1 cellular context compared by ENCODE assay signal in the genomic region with DNA sequence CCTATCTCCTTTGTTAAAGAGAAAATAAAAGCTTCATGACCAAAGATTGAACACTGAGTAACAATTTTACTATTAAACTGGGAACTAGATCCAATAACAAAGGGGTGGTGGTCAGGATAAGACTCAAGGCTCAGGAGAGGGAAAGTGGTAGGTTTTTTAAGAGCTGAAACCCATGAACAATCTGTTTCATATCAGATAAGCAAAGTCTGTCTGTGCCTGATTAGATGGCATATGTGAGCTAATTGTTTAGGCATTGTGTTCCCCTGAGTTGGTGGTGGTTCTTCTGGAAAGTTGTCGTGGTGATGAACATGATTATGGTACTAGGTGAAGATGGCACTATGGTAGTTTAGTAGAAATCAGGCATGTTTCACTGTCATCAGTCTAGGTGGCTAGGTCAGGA.
TF ChIP-seq lines count a peak whose summit lies in the region.

No MANE protein-coding gene starts in this region.

TF ChIP-seq in GM12878, 131 proteins besides CTCF, POLR2A, EP300 and RAD21:
- TF ChIP-seq FOXK2 (IDR thresholded peaks at IDR 0.05) (no peak), POLR2AphosphoS2 (IDR thresholded peaks at IDR 0.05; ENCODE audit: low read depth, low read length) (no peak), KLF5 (IDR thresholded peaks at IDR 0.05; ENCODE audit: partially characterized antibody) (no peak), HDAC2 (IDR thresholded peaks at IDR 0.05) (no peak), WRNIP1 (IDR thresholded peaks at IDR 0.05; ENCODE audit: borderline replicate concordance, low read depth, low read length) (no peak), KAT2A (conservative IDR thresholded peaks at IDR 0.05; ENCODE audit: control insufficient read depth, low read depth, low read length) (no peak), TCF3 (IDR thresholded peaks at IDR 0.05; ENCODE audit: borderline replicate concordance, insufficient read depth, low read depth, low read length) (no peak), BMI1 (IDR thresholded peaks at IDR 0.05; ENCODE audit: borderline replicate concordance) (no peak), CHD2 (IDR thresholded peaks at IDR 0.05; ENCODE audit: borderline replicate concordance, low read depth, low read length) (no peak), DPF2 (IDR thresholded peaks at IDR 0.05) (no peak), CBX5 (IDR thresholded peaks at IDR 0.05; ENCODE audit: low read depth) (no peak)
- TF ChIP-seq, protein P1, sequence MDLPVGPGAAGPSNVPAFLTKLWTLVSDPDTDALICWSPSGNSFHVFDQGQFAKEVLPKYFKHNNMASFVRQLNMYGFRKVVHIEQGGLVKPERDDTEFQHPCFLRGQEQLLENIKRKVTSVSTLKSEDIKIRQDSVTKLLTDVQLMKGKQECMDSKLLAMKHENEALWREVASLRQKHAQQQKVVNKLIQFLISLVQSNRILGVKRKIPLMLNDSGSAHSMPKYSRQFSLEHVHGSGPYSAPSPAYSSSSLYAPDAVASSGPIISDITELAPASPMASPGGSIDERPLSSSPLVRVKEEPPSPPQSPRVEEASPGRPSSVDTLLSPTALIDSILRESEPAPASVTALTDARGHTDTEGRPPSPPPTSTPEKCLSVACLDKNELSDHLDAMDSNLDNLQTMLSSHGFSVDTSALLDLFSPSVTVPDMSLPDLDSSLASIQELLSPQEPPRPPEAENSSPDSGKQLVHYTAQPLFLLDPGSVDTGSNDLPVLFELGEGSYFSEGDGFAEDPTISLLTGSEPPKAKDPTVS (IDR thresholded peaks at IDR 0.05; ENCODE audit: low read depth, low read length), result no peak
- TF ChIP-seq, protein P2, sequence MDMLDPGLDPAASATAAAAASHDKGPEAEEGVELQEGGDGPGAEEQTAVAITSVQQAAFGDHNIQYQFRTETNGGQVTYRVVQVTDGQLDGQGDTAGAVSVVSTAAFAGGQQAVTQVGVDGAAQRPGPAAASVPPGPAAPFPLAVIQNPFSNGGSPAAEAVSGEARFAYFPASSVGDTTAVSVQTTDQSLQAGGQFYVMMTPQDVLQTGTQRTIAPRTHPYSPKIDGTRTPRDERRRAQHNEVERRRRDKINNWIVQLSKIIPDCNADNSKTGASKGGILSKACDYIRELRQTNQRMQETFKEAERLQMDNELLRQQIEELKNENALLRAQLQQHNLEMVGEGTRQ (IDR thresholded peaks at IDR 0.05; ENCODE audit: borderline replicate concordance, low read depth, low read length), result no peak
